In genomic region chr6:11366934-11367637, GRCh38 we compare ENCODE assay signal across 10 cellular contexts.
DNase-seq lines count a peak whose midpoint lies in the region; ATAC-seq and TF ChIP-seq lines count a peak whose summit lies in the region.
"Had no signal": no experiment of that assay in that cellular context is flagged by ENCODE, and none has a peak within 500 bp of the region (broad histone marks: within the 10 kb centered on the region; RNA-seq: fewer than 3 reads in every experiment).

No MANE protein-coding gene starts in this region.

- no peaks in the 10 kb centered on the region for H3K79me2 ChIP-seq in neural progenitor cell (ENCODE audit: low read depth)

- H2AFZ ChIP-seq in neural progenitor cell (replicated peaks), result peak overlapping the region; percentile 1

- ATAC-seq in central memory CD8-positive, alpha-beta T cell (replicated peaks; ENCODE audit: extremely low read depth, poor library complexity, severe bottlenecking), result peak; percentile 31

- H3K9me3 ChIP-seq in Caco-2, result no peaks in the 10 kb centered on the region
- H3K9me3 ChIP-seq in HUES64 (ENCODE audit: insufficient read depth, low read depth, low read length), result no peaks in the 10 kb centered on the region
- no peaks in the 10 kb centered on the region for H3K9me3 ChIP-seq in neural progenitor cell (ENCODE audit: low read depth)

- H3K9me3 Mint-ChIP-seq in Caco-2 (ENCODE audit: unreplicated experiment) (peaks cover 27% of the 10 kb centered on the region), neural progenitor cell (peaks cover 3% of the 10 kb centered on the region)
- H3K9me3 Mint-ChIP-seq in central memory CD8-positive, alpha-beta T cell, result no peaks in the 10 kb centered on the region

- DNase-seq in Caco-2 (peak in 1 of 2 experiments; percentile 27), neural progenitor cell (ENCODE audit: low spot score) (peak; percentile 57), GM10266 (ENCODE audit: extremely low spot score) (no peak), DMS114 treated with DMSO at 0.1 percent for 48 hours (lab: John Stamatoyannopoulos, UW; ENCODE audit: unreplicated experiment) (no peak), cerebellar nuclear complex (lab: John Stamatoyannopoulos, UW) (no peak)
- no peak for DNase-seq in central memory CD8-positive, alpha-beta T cell (ENCODE audit: low spot score in 2 of 2)
- DNase-seq in effector CD8-positive, alpha-beta T cell (lab: John Stamatoyannopoulos, UW), result no peak
- DNase-seq: glutamatergic neuron, NCI-H446 had no signal

- no peaks in the 10 kb centered on the region for H4K20me1 ChIP-seq in neural progenitor cell (ENCODE audit: low read depth)

- peak overlapping the region; percentile 0 for H3K4me2 ChIP-seq in neural progenitor cell

- H3K4me1 Mint-ChIP-seq in Caco-2 (ENCODE audit: low read depth, unreplicated experiment) (peaks cover 51% of the 10 kb centered on the region), neural progenitor cell (peaks cover 18% of the 10 kb centered on the region)
- H3K4me1 Mint-ChIP-seq in central memory CD8-positive, alpha-beta T cell, result peaks cover 74% of the 10 kb centered on the region

- H3K27me3 ChIP-seq in Caco-2 (replicated peaks; ENCODE audit: control insufficient read depth, insufficient read depth, low read length) (no peaks in the 10 kb centered on the region), HUES64 (ENCODE audit: insufficient read depth, low read length) (no peaks in the 10 kb centered on the region), neural progenitor cell (no peaks in the 10 kb centered on the region)

- H3K4me1 ChIP-seq in Caco-2 (peaks cover 59% of the 10 kb centered on the region), HUES64 (ENCODE audit: insufficient read depth, low read length) (peaks cover 23% of the 10 kb centered on the region), neural progenitor cell (peaks cover 23% of the 10 kb centered on the region)

- intact Hi-C loops in Caco-2 (cut with micrococcal nuclease; ENCODE audit: unreplicated experiment), result loop anchor here (1.0 kb wide), 4 partner anchors 23 to 135 kb away; partner anchors contain the start of gene NEDD9

- H3K27me3 Mint-ChIP-seq in Caco-2 (ENCODE audit: insufficient read depth, unreplicated experiment) (no peaks in the 10 kb centered on the region), neural progenitor cell (ENCODE audit: insufficient read depth, low read depth) (peaks cover 4% of the 10 kb centered on the region)
- no peaks in the 10 kb centered on the region for H3K27me3 Mint-ChIP-seq in central memory CD8-positive, alpha-beta T cell

- CTCF ChIA-PET in Caco-2 (lab: Charles Lee), result interaction anchor here (0.7 to 1.3 kb wide), 3 partner anchors 17 to 134 kb away, joined by 3 to 9 read pairs (median 3); partner anchors contain the start of gene NEDD9

- H3K27ac Mint-ChIP-seq in Caco-2 (ENCODE audit: unreplicated experiment) (peak overlapping the region; percentile 99), neural progenitor cell (no peak overlapping the region)
- peak overlapping the region; percentile 99 for H3K27ac Mint-ChIP-seq in central memory CD8-positive, alpha-beta T cell (ENCODE audit: low read depth)

- H3K9ac ChIP-seq in HUES64 (ENCODE audit: low read depth, low read length) (no peak overlapping the region), neural progenitor cell (no peak overlapping the region)

- H3K4me3 ChIP-seq in Caco-2 (ENCODE audit: low read depth, low read length) (no peak overlapping the region), HUES64 (ENCODE audit: low read length) (no peak overlapping the region), neural progenitor cell (no peak overlapping the region)

- peaks cover 18% of the 10 kb centered on the region for H3F3A ChIP-seq in neural progenitor cell (ENCODE audit: low read depth)

- TF ChIP-seq CTCF in Caco-2 (IDR thresholded peaks at IDR 0.05; ENCODE audit: insufficient read depth in 1 of 2, low read depth in 1 of 2, low read length in 1 of 2, severe bottlenecking in 1 of 2, unreplicated experiment in 1 of 2) (no peak), neural progenitor cell (IDR thresholded peaks at IDR 0.05) (no peak), GM10266 (IDR thresholded peaks at IDR 0.05; ENCODE audit: control insufficient read depth, insufficient read depth, low read depth, missing control alignments) (no peak)

- H3K36me3 Mint-ChIP-seq in Caco-2 (ENCODE audit: insufficient read depth, unreplicated experiment) (peaks cover 34% of the 10 kb centered on the region), neural progenitor cell (no peaks in the 10 kb centered on the region)
- H3K36me3 Mint-ChIP-seq in central memory CD8-positive, alpha-beta T cell (ENCODE audit: insufficient read depth), result peaks cover 22% of the 10 kb centered on the region

- H3K4me3 Mint-ChIP-seq in Caco-2 (ENCODE audit: unreplicated experiment) (peak overlapping the region; percentile 13), neural progenitor cell (no peak overlapping the region)
- H3K4me3 Mint-ChIP-seq in central memory CD8-positive, alpha-beta T cell, result peak overlapping the region; percentile 53

- POLR2A ChIA-PET in Caco-2 (lab: Charles Lee), result interaction anchor here (0.5 to 2.1 kb wide), 12 partner anchors 12 to 146 kb away, joined by 3 to 29 read pairs (median 4); partner anchors contain the start of gene NEDD9

- TSS peak; percentile 76 for BruUV-seq in Caco-2 (replicated peaks; lab: Mats Ljungman, UMichigan)

- H3K36me3 ChIP-seq in Caco-2 (ENCODE audit: control insufficient read depth, insufficient read depth, low read length), result no peaks in the 10 kb centered on the region
- no peaks in the 10 kb centered on the region for H3K36me3 ChIP-seq in HUES64 (ENCODE audit: insufficient read depth, low read length)
- no peaks in the 10 kb centered on the region for H3K36me3 ChIP-seq in neural progenitor cell

- H3K27ac ChIP-seq in HUES64 (ENCODE audit: low read depth, low read length) (peak overlapping the region; percentile 16; the same call in 1 of the 2 replicates), neural progenitor cell (peak overlapping the region; percentile 61)

- 82% methylated on average over 4 of the region's 4 CpGs for WGBS in HUES64
